23 cellular contexts compared by ENCODE assay signal in the genomic region with DNA sequence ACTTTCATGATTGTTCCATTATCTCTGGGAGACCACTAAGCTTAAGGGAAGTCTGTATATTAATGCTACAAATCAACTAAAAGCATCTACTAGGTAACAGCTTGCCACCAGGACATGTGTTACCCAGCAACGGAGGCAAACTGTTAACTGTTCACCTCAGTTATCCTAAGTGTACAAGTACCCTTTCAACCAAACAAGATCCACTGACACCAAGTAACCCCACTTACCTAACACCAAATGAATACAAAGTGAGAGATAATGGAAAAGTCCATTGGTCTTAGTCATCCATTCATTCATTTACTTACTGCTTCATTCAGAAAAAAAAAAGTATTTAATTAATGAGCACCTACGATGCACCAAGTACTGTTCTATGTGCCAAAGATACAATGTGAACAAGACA.
"Had no signal": no experiment of that assay in that cellular context is flagged by ENCODE, and none has a peak within 500 bp of the region (broad histone marks: within the 10 kb centered on the region; RNA-seq: fewer than 3 reads in every experiment).

No MANE protein-coding gene starts in this region.

- ATAC-seq: body of pancreas; natural killer cell; stimulated activated naive B cell treated with anti-CD40 and anti-IgM and Interleukin-4, amounts not matched to agents 10 μg/mL and 1 μg/mL and 100 μg/mL, for 72 hours had no signal

- H3K27ac ChIP-seq: body of pancreas, cardiac muscle cell, left ventricle myocardium inferior, sigmoid colon, transverse colon, vagina had no signal

- H3K4me3 ChIP-seq: body of pancreas, cardiac muscle cell, left ventricle myocardium inferior, sigmoid colon, transverse colon, vagina had no signal

- H3K27me3 ChIP-seq: body of pancreas, cardiac muscle cell, sigmoid colon, transverse colon, vagina had no signal

- H3K36me3 ChIP-seq: cardiac muscle cell, transverse colon had no signal

- H3K9me3 ChIP-seq: body of pancreas, vagina had no signal

- H3K4me1 ChIP-seq: body of pancreas, left ventricle myocardium inferior, vagina had no signal

- DNase-seq: activated CD4-positive, alpha-beta memory T cell treated with anti-CD3 and anti-CD28 coated beads for 36 hours; activated CD4-positive, alpha-beta T cell treated with anti-CD3 and anti-CD28 coated beads for 48 hours; activated CD4-positive, CD25-positive, alpha-beta regulatory T cell; activated naive CD4-positive, alpha-beta T cell treated with anti-CD3 and anti-CD28 coated beads for 36 hours; activated naive CD8-positive, alpha-beta T cell treated with anti-CD3 and anti-CD28 coated beads, Interleukin-2, amount 10 ng/mL, durations not matched to agents 7 days and 5 days; activated T-cell treated with anti-CD3 and anti-CD28 coated beads, Interleukin-2, amount 50 U/mL, for 48 hours; amygdala; cortex of kidney; foreskin fibroblast; left ventricle myocardium inferior; mammary epithelial cell; midbrain; natural killer cell; sigmoid colon; stimulated activated CD4-positive, alpha-beta T cell treated with anti-CD3 and anti-CD28 coated beads, Interleukin-2, amount 100 ng/mL, for 48 hours; stimulated activated CD8-positive, alpha-beta memory T cell treated with anti-CD3 and anti-CD28 coated beads, Interleukin-4, amount 100 ng/mL, for 48 hours; stimulated activated naive B cell treated with anti-CD40 and anti-IgM and Interleukin-4, amounts not matched to agents 10 μg/mL and 1 μg/mL and 100 μg/mL, for 72 hours; T-helper 1 cell; T1000; transverse colon had no signal
